23 cellular contexts compared by ENCODE assay signal in the genomic region with DNA sequence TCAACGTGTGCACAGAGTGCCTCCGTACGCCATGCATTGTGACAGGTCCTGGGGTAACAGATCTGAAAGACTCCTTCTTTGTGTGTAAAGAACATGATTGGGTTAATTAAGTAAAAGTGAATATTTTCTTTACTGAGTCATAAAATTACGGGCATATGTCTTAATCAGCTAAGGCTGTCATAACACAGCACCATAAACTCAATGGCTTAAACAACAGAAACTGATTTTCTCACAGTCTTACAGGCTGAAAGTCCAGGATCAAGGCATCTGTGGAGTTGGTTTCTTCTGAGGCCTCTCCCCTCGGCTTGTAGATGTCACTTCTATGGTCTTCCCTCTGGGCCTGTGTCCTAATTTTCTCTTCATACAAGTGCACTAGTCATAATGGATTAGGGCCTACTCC.
"Had no signal": no experiment of that assay in that cellular context is flagged by ENCODE, and none has a peak within 500 bp of the region (broad histone marks: within the 10 kb centered on the region; RNA-seq: fewer than 3 reads in every experiment).

No MANE protein-coding gene starts in this region.

- H3K4me1 Mint-ChIP-seq: activated CD4-positive, alpha-beta T cell treated with anti-CD3 and anti-CD28 coated beads, Interleukin-2, amount 10 ng/mL, durations not matched to agents 7 days and 5 days; activated CD8-positive, alpha-beta memory T cell treated with anti-CD3 and anti-CD28 coated beads, Interleukin-2, amount 10 ng/mL, durations not matched to agents 7 days and 5 days; activated naive CD4-positive, alpha-beta T cell treated with anti-CD3 and anti-CD28 coated beads, Interleukin-2, amount 50 U/mL, for 24 hours; naive thymus-derived CD4-positive, alpha-beta T cell had no signal

- H3K9ac ChIP-seq: neural progenitor cell had no signal

- H3K27ac ChIP-seq: breast epithelium, colonic mucosa, dorsolateral prefrontal cortex, foreskin keratinocyte, lower lobe of right lung, neural progenitor cell, upper lobe of left lung, WERI-Rb-1 had no signal

- H3K27me3 ChIP-seq: breast epithelium, colonic mucosa, dorsolateral prefrontal cortex, esophagus muscularis mucosa, foreskin keratinocyte, neural progenitor cell, upper lobe of left lung had no signal

- H3K4me3 ChIP-seq: breast epithelium, colonic mucosa, dorsolateral prefrontal cortex, esophagus muscularis mucosa, lower lobe of right lung, neural progenitor cell, upper lobe of left lung had no signal

- H3K4me3 Mint-ChIP-seq: activated CD4-positive, alpha-beta T cell treated with anti-CD3 and anti-CD28 coated beads, Interleukin-2, amount 10 ng/mL, durations not matched to agents 7 days and 5 days; activated CD8-positive, alpha-beta memory T cell treated with anti-CD3 and anti-CD28 coated beads, Interleukin-2, amount 10 ng/mL, durations not matched to agents 7 days and 5 days; activated CD8-positive, alpha-beta T cell treated with anti-CD3 and anti-CD28 coated beads for 36 hours; activated naive CD4-positive, alpha-beta T cell treated with anti-CD3 and anti-CD28 coated beads, Interleukin-2, amount 50 U/mL, for 24 hours; activated T-helper 1 cell treated with anti-CD3 and anti-CD28 coated beads, Interleukin-12 subunit alpha, Interleukin-12 subunit beta, Interleukin-2, Interleukin-4 antibody, amounts not matched to agents 30 ng/mL and 10 ng/mL and 1 ng/mL, durations not matched to agents 14 hours and 24 hours and 36 hours; effector memory CD8-positive, alpha-beta T cell; naive thymus-derived CD4-positive, alpha-beta T cell; neural progenitor cell had no signal

- H3K27ac Mint-ChIP-seq: activated CD4-positive, alpha-beta T cell treated with anti-CD3 and anti-CD28 coated beads, Interleukin-2, amount 10 ng/mL, durations not matched to agents 7 days and 5 days; activated CD8-positive, alpha-beta memory T cell treated with anti-CD3 and anti-CD28 coated beads, Interleukin-2, amount 10 ng/mL, durations not matched to agents 7 days and 5 days; activated CD8-positive, alpha-beta T cell treated with anti-CD3 and anti-CD28 coated beads for 36 hours; activated naive CD4-positive, alpha-beta T cell treated with anti-CD3 and anti-CD28 coated beads, Interleukin-2, amount 50 U/mL, for 24 hours; activated T-helper 1 cell treated with anti-CD3 and anti-CD28 coated beads, Interleukin-12 subunit alpha, Interleukin-12 subunit beta, Interleukin-2, Interleukin-4 antibody, amounts not matched to agents 30 ng/mL and 10 ng/mL and 1 ng/mL, durations not matched to agents 14 hours and 24 hours and 36 hours; effector memory CD8-positive, alpha-beta T cell; neural progenitor cell; progenitor cell of endocrine pancreas had no signal

- H3K36me3 ChIP-seq: breast epithelium, colonic mucosa, esophagus muscularis mucosa, lower lobe of right lung, neural progenitor cell, upper lobe of left lung, WERI-Rb-1 had no signal

- H3K9me3 Mint-ChIP-seq: activated CD4-positive, alpha-beta T cell treated with anti-CD3 and anti-CD28 coated beads, Interleukin-2, amount 10 ng/mL, durations not matched to agents 7 days and 5 days; activated CD8-positive, alpha-beta T cell treated with anti-CD3 and anti-CD28 coated beads for 36 hours; effector memory CD8-positive, alpha-beta T cell; neural progenitor cell had no signal

- H3K4me2 ChIP-seq: neural progenitor cell had no signal

- H3K4me1 ChIP-seq: breast epithelium, colonic mucosa, lower lobe of right lung, neural progenitor cell had no signal

- H2AFZ ChIP-seq: neural progenitor cell had no signal

- DNase-seq: activated CD4-positive, alpha-beta T cell treated with anti-CD3 and anti-CD28 coated beads, Interleukin-2, amount 10 ng/mL, durations not matched to agents 7 days and 5 days; activated CD4-positive, CD25-positive, alpha-beta regulatory T cell treated with anti-CD3 and anti-CD28 coated beads, Interleukin-2, amount 50 U/mL, for 72 hours; activated CD8-positive, alpha-beta memory T cell treated with anti-CD3 and anti-CD28 coated beads, Interleukin-2, amount 10 ng/mL, durations not matched to agents 7 days and 5 days; activated CD8-positive, alpha-beta T cell treated with anti-CD3 and anti-CD28 coated beads for 36 hours; activated gamma-delta T cell; colonic mucosa; dorsolateral prefrontal cortex; effector memory CD8-positive, alpha-beta T cell; foreskin keratinocyte; left colon; lower lobe of right lung; naive thymus-derived CD4-positive, alpha-beta T cell; stimulated activated CD4-positive, alpha-beta T cell treated with anti-CD3 and anti-CD28 coated beads, Interleukin-4, amount 100 ng/mL, for 24 hours; stimulated activated naive CD8-positive, alpha-beta T cell treated with anti-CD3 and anti-CD28 coated beads, Interleukin-15, Interleukin-2, amounts not matched to agents 100 U/mL and 50 U/mL, for 24 hours; T-helper 1 cell; upper lobe of left lung; WERI-Rb-1 had no signal

- H3K27me3 Mint-ChIP-seq: activated CD4-positive, alpha-beta T cell treated with anti-CD3 and anti-CD28 coated beads, Interleukin-2, amount 10 ng/mL, durations not matched to agents 7 days and 5 days; progenitor cell of endocrine pancreas had no signal

- H3K36me3 Mint-ChIP-seq: activated CD8-positive, alpha-beta memory T cell treated with anti-CD3 and anti-CD28 coated beads, Interleukin-2, amount 10 ng/mL, durations not matched to agents 7 days and 5 days; neural progenitor cell had no signal

- H3K9me3 ChIP-seq: breast epithelium, colonic mucosa, esophagus muscularis mucosa, lower lobe of right lung, upper lobe of left lung had no signal
